Comparison of ENCODE assay signal across 19 cellular contexts in genomic region chr2:239539776-239540100, GRCh38.
"Had no signal": no experiment of that assay in that cellular context is flagged by ENCODE, and none has a peak within 500 bp of the region (broad histone marks: within the 10 kb centered on the region; RNA-seq: fewer than 3 reads in every experiment).

No MANE protein-coding gene starts in this region.

- H3K36me3 ChIP-seq: left lung, lower lobe of right lung, neutrophil, pancreas, stomach, thyroid gland had no signal

- ATAC-seq: left lung; lower lobe of right lung; naive thymus-derived CD8-positive, alpha-beta T cell; pancreas; right cardiac atrium; stimulated activated effector memory CD8-positive, alpha-beta T cell treated with anti-CD3 and anti-CD28 coated beads, Interleukin-12 subunit alpha, Interleukin-12 subunit beta, amount 100 ng/mL, for 72 hours had no signal

- H3K4me3 Mint-ChIP-seq: naive thymus-derived CD8-positive, alpha-beta T cell; neural crest cell; stimulated activated effector memory CD8-positive, alpha-beta T cell treated with anti-CD3 and anti-CD28 coated beads, Interleukin-12 subunit alpha, Interleukin-12 subunit beta, amount 100 ng/mL, for 72 hours had no signal

- H3K27ac ChIP-seq: dorsolateral prefrontal cortex, left lung, lower lobe of right lung, neutrophil, pancreas, stomach, thyroid gland had no signal

- H3K36me3 Mint-ChIP-seq: naive thymus-derived CD8-positive, alpha-beta T cell; stimulated activated effector memory CD8-positive, alpha-beta T cell treated with anti-CD3 and anti-CD28 coated beads, Interleukin-12 subunit alpha, Interleukin-12 subunit beta, amount 100 ng/mL, for 72 hours had no signal

- H3K4me1 Mint-ChIP-seq: neural crest cell had no signal

- H3K9me3 Mint-ChIP-seq: stimulated activated effector memory CD8-positive, alpha-beta T cell treated with anti-CD3 and anti-CD28 coated beads, Interleukin-12 subunit alpha, Interleukin-12 subunit beta, amount 100 ng/mL, for 72 hours had no signal

- H3K27ac Mint-ChIP-seq: progenitor cell of endocrine pancreas; stimulated activated effector memory CD8-positive, alpha-beta T cell treated with anti-CD3 and anti-CD28 coated beads, Interleukin-12 subunit alpha, Interleukin-12 subunit beta, amount 100 ng/mL, for 72 hours had no signal

- H3K4me1 ChIP-seq: left lung, lower lobe of right lung, pancreas, thyroid gland had no signal

- H3K9me3 ChIP-seq: neutrophil, pancreas, thyroid gland had no signal

- DNase-seq: cerebellar nuclear complex; effector CD4-positive, alpha-beta T cell; left cardiac atrium; left lung; lower lobe of right lung; stimulated activated CD4-positive, alpha-beta T cell treated with anti-CD3 and anti-CD28 coated beads, Interleukin-2, amount 100 ng/mL, for 24 hours; stimulated activated CD4-positive, alpha-beta T cell treated with anti-CD3 and anti-CD28 coated beads, Interleukin-4, amount 100 ng/mL, for 24 hours; stimulated activated naive CD4-positive, alpha-beta T cell treated with Interleukin-2 at 50 U/mL for 16 hours; stomach; thyroid gland; trophoblast cell had no signal

- H3K4me3 ChIP-seq: dorsolateral prefrontal cortex, left lung, lower lobe of right lung, pancreas, stomach, thyroid gland had no signal

- H3K27me3 ChIP-seq: dorsolateral prefrontal cortex, pancreas, thyroid gland had no signal
